8 cellular contexts compared by ENCODE assay signal in the genomic region with DNA sequence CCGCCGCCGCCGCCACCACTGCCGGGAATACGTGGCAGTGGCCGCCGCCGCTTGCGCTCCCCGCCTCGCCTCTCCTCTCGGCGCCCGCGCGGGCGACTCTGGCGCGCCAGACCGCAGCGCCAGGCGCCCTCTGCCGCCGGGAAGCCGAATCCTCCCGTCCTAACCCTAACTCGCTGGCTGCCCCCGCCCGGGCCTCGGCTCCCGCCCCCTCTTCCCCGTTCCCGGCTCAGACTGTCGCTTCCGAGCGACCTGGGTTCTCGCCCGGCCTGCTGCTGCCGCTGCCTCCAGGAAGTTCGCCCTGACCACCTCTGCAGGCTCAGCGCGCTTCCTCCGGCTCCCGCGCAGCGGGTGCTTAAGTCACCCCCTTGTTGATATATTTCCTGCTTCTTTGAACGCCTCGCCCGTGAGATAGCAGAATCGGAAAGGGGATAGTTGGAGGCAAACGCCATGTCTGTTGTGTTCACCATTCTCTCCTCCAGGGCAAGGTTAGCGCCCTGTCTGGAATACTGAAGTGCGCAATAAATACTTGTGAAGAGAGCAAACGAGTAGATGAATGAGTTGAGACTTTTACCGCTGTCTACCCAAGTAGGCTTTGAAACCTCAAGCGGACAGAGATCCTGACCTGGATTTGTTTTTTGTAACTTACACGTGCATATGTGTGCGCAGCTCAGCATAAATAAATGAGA. TPM values are rescaled to one million over a fixed set of nuclear protein-coding genes. Genes with fewer than 3 reads are reported as not detected.
DNase-seq lines count a peak whose midpoint lies in the region; ATAC-seq and TF ChIP-seq lines count a peak whose summit lies in the region.

A gene with protein sequence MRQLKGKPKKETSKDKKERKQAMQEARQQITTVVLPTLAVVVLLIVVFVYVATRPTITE (minus strand): TSS at position 100 of the 686 bp plus-strand sequence. CDS start 64,202 bp downstream, outside the sequence.

- no peaks in the 10 kb centered on the region for H3K9me3 ChIP-seq in tibial artery

- H3K4me3 Mint-ChIP-seq in activated naive CD4-positive, alpha-beta T cell treated with anti-CD3 and anti-CD28 coated beads, Interleukin-2, amount 50 U/mL, for 24 hours = peak within 1 kb of the TSS; percentile 93
- H3K4me3 Mint-ChIP-seq in glutamatergic neuron (ENCODE audit: unreplicated experiment) (peak within 1 kb of the TSS; percentile 90), osteocyte (ENCODE audit: unreplicated experiment) (peak within 1 kb of the TSS; percentile 84)

- H3K4me3 ChIP-seq in GM12865 (ENCODE audit: low read depth, low read length) = peak within 1 kb of the TSS; percentile 81
- peak within 1 kb of the TSS; percentile 94 to 95 for H3K4me3 ChIP-seq in tibial artery

- intact Hi-C loops in tibial artery (cut with DNase I; ENCODE audit: low total_unique reads) = loop anchor here (2.0 to 5.0 kb wide), 2 partner anchors 119 to 309 kb away; a partner anchor contains a TSS

- H3K27ac Mint-ChIP-seq in activated naive CD4-positive, alpha-beta T cell treated with anti-CD3 and anti-CD28 coated beads, Interleukin-2, amount 50 U/mL, for 24 hours = peak within 1 kb of the TSS; percentile 41
- peak within 1 kb of the TSS; percentile 34 for H3K27ac Mint-ChIP-seq in glutamatergic neuron (ENCODE audit: unreplicated experiment)
- H3K27ac Mint-ChIP-seq in osteocyte (ENCODE audit: unreplicated experiment) = peak within 1 kb of the TSS; percentile 85

- no peaks in the 10 kb centered on the region for H3K36me3 Mint-ChIP-seq in activated naive CD4-positive, alpha-beta T cell treated with anti-CD3 and anti-CD28 coated beads, Interleukin-2, amount 50 U/mL, for 24 hours
- no peaks in the 10 kb centered on the region for H3K36me3 Mint-ChIP-seq in glutamatergic neuron (ENCODE audit: unreplicated experiment)
- H3K36me3 Mint-ChIP-seq in osteocyte (ENCODE audit: unreplicated experiment) = no peaks in the 10 kb centered on the region

- H3K27me3 ChIP-seq in tibial artery = no peaks in the 10 kb centered on the region

- H3K27ac ChIP-seq in tibial artery = peak within 1 kb of the TSS; percentile 92 to 96

- no peaks in the 10 kb centered on the region for H3K27me3 Mint-ChIP-seq in activated naive CD4-positive, alpha-beta T cell treated with anti-CD3 and anti-CD28 coated beads, Interleukin-2, amount 50 U/mL, for 24 hours
- no peaks in the 10 kb centered on the region for H3K27me3 Mint-ChIP-seq in glutamatergic neuron (ENCODE audit: unreplicated experiment)
- H3K27me3 Mint-ChIP-seq in osteocyte (ENCODE audit: unreplicated experiment) = peaks cover 25% of the 10 kb centered on the region

- TF ChIP-seq CTCF in GM12865 (IDR thresholded peaks at IDR 0.05; ENCODE audit: insufficient read depth, low read depth, low read length, missing control alignments) = peak; percentile 70
- peak; percentile 57 for TF ChIP-seq CTCF in glutamatergic neuron (IDR thresholded peaks at IDR 0.05; ENCODE audit: partially characterized antibody, unreplicated experiment)
- TF ChIP-seq CTCF in osteocyte (IDR thresholded peaks at IDR 0.05) = peak; percentile 88
- TF ChIP-seq CTCF in tibial artery (IDR thresholded peaks at IDR 0.05) = peak; percentile 78 to 79

- H3K36me3 ChIP-seq in tibial artery = no peaks in the 10 kb centered on the region

- DNase-seq in GM12865 (ENCODE audit: low read depth) (peak; percentile 85), NCI-H1048 (lab: John Stamatoyannopoulos, UW) (peak; percentile 50), glutamatergic neuron (peak; percentile 89), osteocyte (ENCODE audit: extremely low spot score, unreplicated experiment) (peak; percentile 94), tibial artery (peak; percentile 71 to 89)

- no peaks in the 10 kb centered on the region for H3K9me3 Mint-ChIP-seq in activated naive CD4-positive, alpha-beta T cell treated with anti-CD3 and anti-CD28 coated beads, Interleukin-2, amount 50 U/mL, for 24 hours
- H3K9me3 Mint-ChIP-seq in glutamatergic neuron (ENCODE audit: unreplicated experiment) (peaks cover 4% of the 10 kb centered on the region), osteocyte (ENCODE audit: unreplicated experiment) (no peaks in the 10 kb centered on the region)

- ATAC-seq in HG02610 (IDR thresholded peaks at IDR 0.05; ENCODE audit: unreplicated experiment) (peak; percentile 84), SK-N-SH treated with all-trans-retinoic acid at 6 μM for 48 hours (peak; percentile 93)

- H3K4me1 ChIP-seq in tibial artery = peaks cover 0 to 28% (median 15%) of the 10 kb centered on the region in 4 donors

- H3K4me1 Mint-ChIP-seq in activated naive CD4-positive, alpha-beta T cell treated with anti-CD3 and anti-CD28 coated beads, Interleukin-2, amount 50 U/mL, for 24 hours = peaks cover 18% of the 10 kb centered on the region
- H3K4me1 Mint-ChIP-seq in glutamatergic neuron (ENCODE audit: low read depth, unreplicated experiment) = peaks cover 2% of the 10 kb centered on the region
- peaks cover 18% of the 10 kb centered on the region for H3K4me1 Mint-ChIP-seq in osteocyte (ENCODE audit: unreplicated experiment)

TF ChIP-seq in SK-N-SH treated with all-trans-retinoic acid at 6 μM for 48 hours, 23 proteins besides CTCF, POLR2A, EP300 and RAD21 (continues in another document):
- TF ChIP-seq RARB (CRISPR knock-in tag; IDR thresholded peaks at IDR 0.05) (no peak), ISL1 (CRISPR knock-in tag; IDR thresholded peaks at IDR 0.05) (no peak), ARNTL (CRISPR knock-in tag; IDR thresholded peaks at IDR 0.05; ENCODE audit: borderline replicate concordance, low read depth) (no peak), CSDC2 (CRISPR knock-in tag; IDR thresholded peaks at IDR 0.05) (no peak), TOX (CRISPR knock-in tag; IDR thresholded peaks at IDR 0.05; ENCODE audit: borderline replicate concordance) (no peak), SNAI2 (CRISPR knock-in tag; IDR thresholded peaks at IDR 0.05) (no peak), ZFP3 (CRISPR knock-in tag; IDR thresholded peaks at IDR 0.05) (no peak), ZNF70 (CRISPR knock-in tag; IDR thresholded peaks at IDR 0.05) (no peak), BACH2 (CRISPR knock-in tag; IDR thresholded peaks at IDR 0.05; ENCODE audit: borderline replicate concordance) (no peak), PPARA (CRISPR knock-in tag; IDR thresholded peaks at IDR 0.05; ENCODE audit: borderline replicate concordance) (no peak), ZC3H10 (CRISPR knock-in tag; IDR thresholded peaks at IDR 0.05) (no peak), TCF4 (CRISPR knock-in tag; IDR thresholded peaks at IDR 0.05; ENCODE audit: borderline replicate concordance) (no peak), ZNF565 (CRISPR knock-in tag; conservative IDR thresholded peaks at IDR 0.05; ENCODE audit: low read depth) (no peak), OSR1 (CRISPR knock-in tag; IDR thresholded peaks at IDR 0.05) (no peak), ESRRG (CRISPR knock-in tag; IDR thresholded peaks at IDR 0.05) (no peak), ZNF8 (CRISPR knock-in tag; IDR thresholded peaks at IDR 0.05) (no peak)
- TF ChIP-seq, protein P1, sequence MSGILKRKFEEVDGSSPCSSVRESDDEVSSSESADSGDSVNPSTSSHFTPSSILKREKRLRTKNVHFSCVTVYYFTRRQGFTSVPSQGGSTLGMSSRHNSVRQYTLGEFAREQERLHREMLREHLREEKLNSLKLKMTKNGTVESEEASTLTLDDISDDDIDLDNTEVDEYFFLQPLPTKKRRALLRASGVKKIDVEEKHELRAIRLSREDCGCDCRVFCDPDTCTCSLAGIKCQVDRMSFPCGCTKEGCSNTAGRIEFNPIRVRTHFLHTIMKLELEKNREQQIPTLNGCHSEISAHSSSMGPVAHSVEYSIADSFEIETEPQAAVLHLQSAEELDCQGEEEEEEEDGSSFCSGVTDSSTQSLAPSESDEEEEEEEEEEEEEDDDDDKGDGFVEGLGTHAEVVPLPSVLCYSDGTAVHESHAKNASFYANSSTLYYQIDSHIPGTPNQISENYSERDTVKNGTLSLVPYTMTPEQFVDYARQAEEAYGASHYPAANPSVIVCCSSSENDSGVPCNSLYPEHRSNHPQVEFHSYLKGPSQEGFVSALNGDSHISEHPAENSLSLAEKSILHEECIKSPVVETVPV (CRISPR knock-in tag; IDR thresholded peaks at IDR 0.05) = no peak
- TF ChIP-seq, protein P2, sequence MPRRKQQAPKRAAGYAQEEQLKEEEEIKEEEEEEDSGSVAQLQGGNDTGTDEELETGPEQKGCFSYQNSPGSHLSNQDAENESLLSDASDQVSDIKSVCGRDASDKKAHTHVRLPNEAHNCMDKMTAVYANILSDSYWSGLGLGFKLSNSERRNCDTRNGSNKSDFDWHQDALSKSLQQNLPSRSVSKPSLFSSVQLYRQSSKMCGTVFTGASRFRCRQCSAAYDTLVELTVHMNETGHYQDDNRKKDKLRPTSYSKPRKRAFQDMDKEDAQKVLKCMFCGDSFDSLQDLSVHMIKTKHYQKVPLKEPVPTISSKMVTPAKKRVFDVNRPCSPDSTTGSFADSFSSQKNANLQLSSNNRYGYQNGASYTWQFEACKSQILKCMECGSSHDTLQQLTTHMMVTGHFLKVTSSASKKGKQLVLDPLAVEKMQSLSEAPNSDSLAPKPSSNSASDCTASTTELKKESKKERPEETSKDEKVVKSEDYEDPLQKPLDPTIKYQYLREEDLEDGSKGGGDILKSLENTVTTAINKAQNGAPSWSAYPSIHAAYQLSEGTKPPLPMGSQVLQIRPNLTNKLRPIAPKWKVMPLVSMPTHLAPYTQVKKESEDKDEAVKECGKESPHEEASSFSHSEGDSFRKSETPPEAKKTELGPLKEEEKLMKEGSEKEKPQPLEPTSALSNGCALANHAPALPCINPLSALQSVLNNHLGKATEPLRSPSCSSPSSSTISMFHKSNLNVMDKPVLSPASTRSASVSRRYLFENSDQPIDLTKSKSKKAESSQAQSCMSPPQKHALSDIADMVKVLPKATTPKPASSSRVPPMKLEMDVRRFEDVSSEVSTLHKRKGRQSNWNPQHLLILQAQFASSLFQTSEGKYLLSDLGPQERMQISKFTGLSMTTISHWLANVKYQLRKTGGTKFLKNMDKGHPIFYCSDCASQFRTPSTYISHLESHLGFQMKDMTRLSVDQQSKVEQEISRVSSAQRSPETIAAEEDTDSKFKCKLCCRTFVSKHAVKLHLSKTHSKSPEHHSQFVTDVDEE (CRISPR knock-in tag; IDR thresholded peaks at IDR 0.05) = no peak

RNA-seq across cellular contexts. Expression of the gene that starts here (rescaled TPM):
- total RNA-seq in glutamatergic neuron (ENCODE audit: unreplicated experiment) = 3.0 TPM
- total RNA-seq in osteocyte = 14.6 and 14.7 TPM in 2 replicates

Comparison
In these comparisons a context has a peak if more than half of its experiments do, and no peak if none do; other contexts are left out.
1. Peak in every context shown above with its lines: DNase-seq, ATAC-seq, H3K4me3 ChIP-seq and H3K27ac ChIP-seq.
2. H3K27ac Mint-ChIP-seq: peak in every context shown above with its lines; median percentile 85 in osteocyte; 41 in activated naive CD4-positive, alpha-beta T cell treated with anti-CD3 and anti-CD28 coated beads, Interleukin-2, amount 50 U/mL, for 24 hours; 34 in glutamatergic neuron.